In the genomic region with DNA sequence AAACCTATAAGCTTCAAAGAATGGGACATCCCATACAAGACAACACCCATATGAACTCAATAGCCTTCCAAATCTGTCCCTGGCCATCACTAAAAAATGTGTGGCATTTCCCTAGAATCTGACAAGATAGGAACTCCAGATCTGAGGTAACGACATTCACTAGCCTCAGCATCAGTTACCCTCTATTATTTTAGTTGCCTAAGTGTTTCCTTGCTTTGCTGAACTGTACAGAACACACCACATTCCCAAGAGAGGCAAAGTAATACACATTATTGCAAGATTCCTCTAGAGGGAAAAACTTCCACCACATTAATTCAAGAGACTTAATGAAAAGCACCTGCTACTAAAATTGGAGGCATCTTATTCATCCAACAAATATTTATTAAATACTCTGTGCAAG, we compare ENCODE assay signal across 1 cellular context.
TF ChIP-seq lines count a peak whose summit lies in the region.

No MANE protein-coding gene starts in this region.

TF ChIP-seq in GM23338, 12 proteins besides CTCF, POLR2A, EP300 and RAD21:
- TF ChIP-seq, protein P1, sequence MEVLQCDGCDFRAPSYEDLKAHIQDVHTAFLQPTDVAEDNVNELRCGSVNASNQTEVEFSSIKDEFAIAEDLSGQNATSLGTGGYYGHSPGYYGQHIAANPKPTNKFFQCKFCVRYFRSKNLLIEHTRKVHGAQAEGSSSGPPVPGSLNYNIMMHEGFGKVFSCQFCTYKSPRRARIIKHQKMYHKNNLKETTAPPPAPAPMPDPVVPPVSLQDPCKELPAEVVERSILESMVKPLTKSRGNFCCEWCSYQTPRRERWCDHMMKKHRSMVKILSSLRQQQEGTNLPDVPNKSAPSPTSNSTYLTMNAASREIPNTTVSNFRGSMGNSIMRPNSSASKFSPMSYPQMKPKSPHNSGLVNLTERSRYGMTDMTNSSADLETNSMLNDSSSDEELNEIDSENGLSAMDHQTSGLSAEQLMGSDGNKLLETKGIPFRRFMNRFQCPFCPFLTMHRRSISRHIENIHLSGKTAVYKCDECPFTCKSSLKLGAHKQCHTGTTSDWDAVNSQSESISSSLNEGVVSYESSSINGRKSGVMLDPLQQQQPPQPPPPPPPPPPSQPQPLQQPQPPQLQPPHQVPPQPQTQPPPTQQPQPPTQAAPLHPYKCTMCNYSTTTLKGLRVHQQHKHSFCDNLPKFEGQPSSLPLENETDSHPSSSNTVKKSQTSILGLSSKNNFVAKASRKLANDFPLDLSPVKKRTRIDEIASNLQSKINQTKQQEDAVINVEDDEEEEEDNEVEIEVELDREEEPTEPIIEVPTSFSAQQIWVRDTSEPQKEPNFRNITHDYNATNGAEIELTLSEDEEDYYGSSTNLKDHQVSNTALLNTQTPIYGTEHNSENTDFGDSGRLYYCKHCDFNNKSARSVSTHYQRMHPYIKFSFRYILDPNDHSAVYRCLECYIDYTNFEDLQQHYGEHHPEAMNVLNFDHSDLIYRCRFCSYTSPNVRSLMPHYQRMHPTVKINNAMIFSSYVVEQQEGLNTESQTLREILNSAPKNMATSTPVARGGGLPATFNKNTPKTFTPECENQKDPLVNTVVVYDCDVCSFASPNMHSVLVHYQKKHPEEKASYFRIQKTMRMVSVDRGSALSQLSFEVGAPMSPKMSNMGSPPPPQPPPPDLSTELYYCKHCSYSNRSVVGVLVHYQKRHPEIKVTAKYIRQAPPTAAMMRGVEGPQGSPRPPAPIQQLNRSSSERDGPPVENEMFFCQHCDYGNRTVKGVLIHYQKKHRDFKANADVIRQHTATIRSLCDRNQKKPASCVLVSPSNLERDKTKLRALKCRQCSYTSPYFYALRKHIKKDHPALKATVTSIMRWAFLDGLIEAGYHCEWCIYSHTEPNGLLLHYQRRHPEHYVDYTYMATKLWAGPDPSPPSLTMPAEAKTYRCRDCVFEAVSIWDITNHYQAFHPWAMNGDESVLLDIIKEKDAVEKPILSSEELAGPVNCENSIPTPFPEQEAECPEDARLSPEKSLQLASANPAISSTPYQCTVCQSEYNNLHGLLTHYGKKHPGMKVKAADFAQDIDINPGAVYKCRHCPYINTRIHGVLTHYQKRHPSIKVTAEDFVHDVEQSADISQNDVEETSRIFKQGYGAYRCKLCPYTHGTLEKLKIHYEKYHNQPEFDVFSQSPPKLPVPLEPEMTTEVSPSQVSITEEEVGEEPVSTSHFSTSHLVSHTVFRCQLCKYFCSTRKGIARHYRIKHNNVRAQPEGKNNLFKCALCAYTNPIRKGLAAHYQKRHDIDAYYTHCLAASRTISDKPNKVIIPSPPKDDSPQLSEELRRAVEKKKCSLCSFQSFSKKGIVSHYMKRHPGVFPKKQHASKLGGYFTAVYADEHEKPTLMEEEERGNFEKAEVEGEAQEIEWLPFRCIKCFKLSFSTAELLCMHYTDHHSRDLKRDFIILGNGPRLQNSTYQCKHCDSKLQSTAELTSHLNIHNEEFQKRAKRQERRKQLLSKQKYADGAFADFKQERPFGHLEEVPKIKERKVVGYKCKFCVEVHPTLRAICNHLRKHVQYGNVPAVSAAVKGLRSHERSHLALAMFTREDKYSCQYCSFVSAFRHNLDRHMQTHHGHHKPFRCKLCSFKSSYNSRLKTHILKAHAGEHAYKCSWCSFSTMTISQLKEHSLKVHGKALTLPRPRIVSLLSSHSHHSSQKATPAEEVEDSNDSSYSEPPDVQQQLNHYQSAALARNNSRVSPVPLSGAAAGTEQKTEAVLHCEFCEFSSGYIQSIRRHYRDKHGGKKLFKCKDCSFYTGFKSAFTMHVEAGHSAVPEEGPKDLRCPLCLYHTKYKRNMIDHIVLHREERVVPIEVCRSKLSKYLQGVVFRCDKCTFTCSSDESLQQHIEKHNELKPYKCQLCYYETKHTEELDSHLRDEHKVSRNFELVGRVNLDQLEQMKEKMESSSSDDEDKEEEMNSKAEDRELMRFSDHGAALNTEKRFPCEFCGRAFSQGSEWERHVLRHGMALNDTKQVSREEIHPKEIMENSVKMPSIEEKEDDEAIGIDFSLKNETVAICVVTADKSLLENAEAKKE (CRISPR knock-in tag; IDR thresholded peaks at IDR 0.05), result no peak
- TF ChIP-seq STAT1 (IDR thresholded peaks at IDR 0.05; ENCODE audit: unreplicated experiment), result no peak
- TF ChIP-seq JUNB (IDR thresholded peaks at IDR 0.05; ENCODE audit: unreplicated experiment), result no peak
- no peak for TF ChIP-seq EZH2 (IDR thresholded peaks at IDR 0.05; ENCODE audit: low read depth, unreplicated experiment)
- TF ChIP-seq NANOG (IDR thresholded peaks at IDR 0.05; ENCODE audit: borderline replicate concordance), result no peak
- TF ChIP-seq CREB1 (CRISPR knock-in tag; IDR thresholded peaks at IDR 0.05; ENCODE audit: low read depth), result no peak
- no peak for TF ChIP-seq POLR2AphosphoS5 (IDR thresholded peaks at IDR 0.05; ENCODE audit: low read depth)
- no peak for TF ChIP-seq EZH2phosphoT487 (IDR thresholded peaks at IDR 0.05; ENCODE audit: unreplicated experiment)
- TF ChIP-seq, protein P2, sequence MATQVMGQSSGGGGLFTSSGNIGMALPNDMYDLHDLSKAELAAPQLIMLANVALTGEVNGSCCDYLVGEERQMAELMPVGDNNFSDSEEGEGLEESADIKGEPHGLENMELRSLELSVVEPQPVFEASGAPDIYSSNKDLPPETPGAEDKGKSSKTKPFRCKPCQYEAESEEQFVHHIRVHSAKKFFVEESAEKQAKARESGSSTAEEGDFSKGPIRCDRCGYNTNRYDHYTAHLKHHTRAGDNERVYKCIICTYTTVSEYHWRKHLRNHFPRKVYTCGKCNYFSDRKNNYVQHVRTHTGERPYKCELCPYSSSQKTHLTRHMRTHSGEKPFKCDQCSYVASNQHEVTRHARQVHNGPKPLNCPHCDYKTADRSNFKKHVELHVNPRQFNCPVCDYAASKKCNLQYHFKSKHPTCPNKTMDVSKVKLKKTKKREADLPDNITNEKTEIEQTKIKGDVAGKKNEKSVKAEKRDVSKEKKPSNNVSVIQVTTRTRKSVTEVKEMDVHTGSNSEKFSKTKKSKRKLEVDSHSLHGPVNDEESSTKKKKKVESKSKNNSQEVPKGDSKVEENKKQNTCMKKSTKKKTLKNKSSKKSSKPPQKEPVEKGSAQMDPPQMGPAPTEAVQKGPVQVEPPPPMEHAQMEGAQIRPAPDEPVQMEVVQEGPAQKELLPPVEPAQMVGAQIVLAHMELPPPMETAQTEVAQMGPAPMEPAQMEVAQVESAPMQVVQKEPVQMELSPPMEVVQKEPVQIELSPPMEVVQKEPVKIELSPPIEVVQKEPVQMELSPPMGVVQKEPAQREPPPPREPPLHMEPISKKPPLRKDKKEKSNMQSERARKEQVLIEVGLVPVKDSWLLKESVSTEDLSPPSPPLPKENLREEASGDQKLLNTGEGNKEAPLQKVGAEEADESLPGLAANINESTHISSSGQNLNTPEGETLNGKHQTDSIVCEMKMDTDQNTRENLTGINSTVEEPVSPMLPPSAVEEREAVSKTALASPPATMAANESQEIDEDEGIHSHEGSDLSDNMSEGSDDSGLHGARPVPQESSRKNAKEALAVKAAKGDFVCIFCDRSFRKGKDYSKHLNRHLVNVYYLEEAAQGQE (IDR thresholded peaks at IDR 0.05; ENCODE audit: unreplicated experiment), result no peak
- TF ChIP-seq, protein P3, sequence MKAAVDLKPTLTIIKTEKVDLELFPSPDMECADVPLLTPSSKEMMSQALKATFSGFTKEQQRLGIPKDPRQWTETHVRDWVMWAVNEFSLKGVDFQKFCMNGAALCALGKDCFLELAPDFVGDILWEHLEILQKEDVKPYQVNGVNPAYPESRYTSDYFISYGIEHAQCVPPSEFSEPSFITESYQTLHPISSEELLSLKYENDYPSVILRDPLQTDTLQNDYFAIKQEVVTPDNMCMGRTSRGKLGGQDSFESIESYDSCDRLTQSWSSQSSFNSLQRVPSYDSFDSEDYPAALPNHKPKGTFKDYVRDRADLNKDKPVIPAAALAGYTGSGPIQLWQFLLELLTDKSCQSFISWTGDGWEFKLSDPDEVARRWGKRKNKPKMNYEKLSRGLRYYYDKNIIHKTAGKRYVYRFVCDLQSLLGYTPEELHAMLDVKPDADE (IDR thresholded peaks at IDR 0.05), result no peak
- TF ChIP-seq ZNF331 (CRISPR knock-in tag; IDR thresholded peaks at IDR 0.05; ENCODE audit: low read depth), result no peak
TF ChIP-seq in GM23338: peak in this region for 0.
